7 cellular contexts compared by ENCODE assay signal in genomic region chr10:95693331-95693667, GRCh38. TPM values are rescaled to one million over a fixed set of nuclear protein-coding genes. Genes with fewer than 3 reads are reported as not detected.
DNase-seq lines count a peak whose midpoint lies in the region; ATAC-seq and TF ChIP-seq lines count a peak whose summit lies in the region.

No MANE protein-coding gene starts in this region.

- no peak for TF ChIP-seq POLR2A in esophagus muscularis mucosa (IDR thresholded peaks at IDR 0.05; ENCODE audit: low read depth)
- TF ChIP-seq POLR2A in ovary (IDR thresholded peaks at IDR 0.05) = no peak

- TF ChIP-seq CTCF in esophagus muscularis mucosa (IDR thresholded peaks at IDR 0.05) = no peak
- TF ChIP-seq CTCF in ovary (IDR thresholded peaks at IDR 0.05) = no peak

- H2AFZ ChIP-seq in GM23248 = peak overlapping the region; percentile 98

- no peaks in the 10 kb centered on the region for H3F3A ChIP-seq in GM23248 (ENCODE audit: insufficient read depth)

- peak overlapping the region; percentile 92 for H3K4me2 ChIP-seq in GM23248 (ENCODE audit: unreplicated experiment)

- intact Hi-C loops in esophagus muscularis mucosa (cut with DNase I) (loop anchor here (5.0 kb wide), 1 partner anchor 149 kb away; no protein-coding TSS in a partner anchor), ovary (cut with DNase I) (no loop called here)

- H4K20me1 ChIP-seq in GM23248 (ENCODE audit: insufficient read depth) = no peaks in the 10 kb centered on the region

- DNase-seq in GM23248 (no peak), SJSA1 (ENCODE audit: low read depth in 1 of 2, low spot score in 2 of 2) (no peak), esophagus muscularis mucosa (ENCODE audit: extremely low spot score) (no peak), ovary (no peak), NCI-H146 treated with DMSO at 0.1 percent for 48 hours (lab: John Stamatoyannopoulos, UW; ENCODE audit: unreplicated experiment) (no peak)

- H3K9ac ChIP-seq in GM23248 = peak overlapping the region; percentile 96

- H3K9me2 ChIP-seq in GM23248 (ENCODE audit: insufficient read depth) = no peaks in the 10 kb centered on the region

- ATAC-seq in GM18858 (IDR thresholded peaks at IDR 0.05; ENCODE audit: unreplicated experiment) = no peak
- ATAC-seq in GM18511 (IDR thresholded peaks at IDR 0.05; ENCODE audit: unreplicated experiment) = no peak

- H3K36me3 ChIP-seq in GM23248 (ENCODE audit: low read depth) (no peaks in the 10 kb centered on the region), SJSA1 (peaks cover 38% of the 10 kb centered on the region), esophagus muscularis mucosa (peaks cover 0 to 37% (median 32%) of the 10 kb centered on the region in 4 donors), ovary (no peaks in the 10 kb centered on the region)

- H3K4me1 ChIP-seq in GM23248 (ENCODE audit: insufficient read depth) (0 out of 2 replicates have a peak, but pooled peaks cover 4% of the 10 kb centered on the region), SJSA1 (replicated peaks) (peaks cover 5% of the 10 kb centered on the region), esophagus muscularis mucosa (peaks cover 16 to 37% (median 24%) of the 10 kb centered on the region in 4 donors), ovary (ENCODE audit: insufficient read depth) (no peaks in the 10 kb centered on the region)

- in situ Hi-C loops in GM23248 (cut with MboI) = no loop called here

- H3K27me3 ChIP-seq in GM23248 (replicated peaks; ENCODE audit: insufficient read depth) = no peaks in the 10 kb centered on the region
- no peaks in the 10 kb centered on the region for H3K27me3 ChIP-seq in SJSA1 (replicated peaks)
- H3K27me3 ChIP-seq in esophagus muscularis mucosa = no peaks in the 10 kb centered on the region
- H3K27me3 ChIP-seq in ovary = no peaks in the 10 kb centered on the region

- 1% methylated on average over 9 of the region's 9 CpGs for WGBS in GM23248 (ENCODE audit: low coverage in 1 of 2, low lambda C conversion rate in 2 of 2, missing lambda C conversion rate in 2 of 2), 2 experiments
- WGBS in esophagus muscularis mucosa = 3% methylated on average over 8 of the region's 9 CpGs
- WGBS in ovary, 3 donors = 1% methylated on average over 9 of the region's 9 CpGs

- TF ChIP-seq EP300 in esophagus muscularis mucosa (IDR thresholded peaks at IDR 0.05) = no peak
- no peak for TF ChIP-seq EP300 in ovary (IDR thresholded peaks at IDR 0.05)

- peaks cover 37% of the 10 kb centered on the region for H3K79me2 ChIP-seq in GM23248 (ENCODE audit: insufficient read depth)

- H3K9me3 ChIP-seq in GM23248 (ENCODE audit: low read depth) = no peaks in the 10 kb centered on the region
- H3K9me3 ChIP-seq in SJSA1 (replicated peaks) = no peaks in the 10 kb centered on the region
- no peaks in the 10 kb centered on the region for H3K9me3 ChIP-seq in esophagus muscularis mucosa
- no peaks in the 10 kb centered on the region for H3K9me3 ChIP-seq in ovary

- H3K27ac ChIP-seq in GM23248 = peak overlapping the region; percentile 79
- peak overlapping the region; percentile 57 for H3K27ac ChIP-seq in SJSA1
- H3K27ac ChIP-seq in esophagus muscularis mucosa (replicated peaks in 1 of 4) = peak overlapping the region; percentile 79 to 92 (median 88)
- peak overlapping the region; percentile 81 to 82 for H3K27ac ChIP-seq in ovary

- H3K4me3 ChIP-seq in GM23248 = peak overlapping the region; percentile 98
- peak overlapping the region; percentile 77 for H3K4me3 ChIP-seq in SJSA1
- H3K4me3 ChIP-seq in esophagus muscularis mucosa = peak overlapping the region; percentile 75 to 86 (median 76)
- H3K4me3 ChIP-seq in ovary = peak overlapping the region; percentile 71

RNA-seq across cellular contexts. Expression of gene TCTN3, which starts 0.4 kb away (rescaled TPM):
- 37.2 and 42.4 TPM in 2 replicates for total RNA-seq in GM23248 (2014; rRNA removed; shearing (Covaris generic))
- 53.6 and 58.3 TPM in 2 replicates for polyA plus RNA-seq in GM23248 (2016; fragmentation: Nextera tagmentation; extraction: Ambion mirVana)
- 29.0 and 34.2 TPM in 2 replicates for total RNA-seq in SJSA1 (2014; rRNA removed; shearing (Covaris generic))
- 10 to 100 TPM; 15.4 to 23.5 (median 21.8) TPM for total RNA-seq in esophagus muscularis mucosa
- 10 to 100 TPM; 24.1 to 44.7 (median 34.2) TPM for total RNA-seq in ovary
- 100 to 1,000 TPM in 1 of 2 donors, 10 to 100 TPM in 1; 21.7 to 107 TPM for polyA plus RNA-seq in ovary

RNA-seq across cellular contexts. Expression of gene ALDH18A1, which starts 36.8 kb away (rescaled TPM):
- 121 and 130 TPM in 2 replicates for total RNA-seq in GM23248 (2014; rRNA removed; shearing (Covaris generic))
- 92.4 and 97.2 TPM in 2 replicates for polyA plus RNA-seq in GM23248 (2016; fragmentation: Nextera tagmentation; extraction: Ambion mirVana)
- 55.0 and 60.2 TPM in 2 replicates for total RNA-seq in SJSA1 (2014; rRNA removed; shearing (Covaris generic))
- total RNA-seq in esophagus muscularis mucosa = 10 to 100 TPM; 13.7 to 27.7 (median 21.8) TPM
- 10 to 100 TPM; 16.5 to 45.6 (median 38.7) TPM for total RNA-seq in ovary
- 10 to 100 TPM; 13.7 to 65.8 TPM for polyA plus RNA-seq in ovary
